1 cellular context compared by ENCODE assay signal in genomic region chr7:73829921-73830617, GRCh38.
TF ChIP-seq lines count a peak whose summit lies in the region.

No MANE protein-coding gene starts in this region.

TF ChIP-seq in K562, 482 proteins besides CTCF, POLR2A, EP300 and RAD21:
- TF ChIP-seq ZNF232 (CRISPR knock-in tag; IDR thresholded peaks at IDR 0.05) (0 out of 2 replicates have a peak, but pooled peaks have one; percentile 32), ZNF146 (CRISPR knock-in tag; IDR thresholded peaks at IDR 0.05; ENCODE audit: unreplicated experiment) (no peak), NR2C1 (IDR thresholded peaks at IDR 0.05) (no peak), NR2C1 (tag; IDR thresholded peaks at IDR 0.05) (no peak), LCOR (CRISPR knock-in tag; IDR thresholded peaks at IDR 0.05) (no peak), CHD4 (IDR thresholded peaks at IDR 0.05; ENCODE audit: insufficient read depth, insufficient replicate concordance, low read depth, low read length, poor library complexity, severe bottlenecking) (no peak)
